Comparison of ENCODE assay signal across 23 cellular contexts in the genomic region with DNA sequence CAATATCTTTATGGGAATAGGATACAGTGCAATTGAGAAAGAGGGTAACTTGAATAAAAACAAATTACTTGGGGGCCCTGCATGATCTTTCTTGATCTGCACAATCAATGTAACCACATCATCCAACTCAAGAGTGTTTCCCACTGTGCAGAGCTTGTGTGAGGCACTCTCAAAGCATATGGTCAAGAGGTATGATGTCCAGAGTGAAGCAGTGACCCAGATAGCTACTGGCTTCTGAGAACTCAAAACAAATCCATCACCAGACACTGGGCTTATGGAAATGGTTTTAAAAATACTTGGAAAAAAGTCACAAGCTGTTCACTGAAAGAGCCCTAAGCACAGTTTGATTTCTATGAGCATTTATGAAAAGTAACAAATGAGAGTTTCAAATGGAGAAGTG.
"Had no signal": no experiment of that assay in that cellular context is flagged by ENCODE, and none has a peak within 500 bp of the region (broad histone marks: within the 10 kb centered on the region; RNA-seq: fewer than 3 reads in every experiment).

No MANE protein-coding gene starts in this region.

- H3K4me2 ChIP-seq: KMS-11 had no signal

- H3K9me3 ChIP-seq: SJCRH30 had no signal

- DNase-seq: Kasumi-1, MM.1S, NCI-H1105 treated with DMSO at 0.1 percent for 48 hours, NCI-H1417 treated with DMSO at 0.1 percent for 48 hours, NCI-H146, NCI-H1694 treated with DMSO at 0.1 percent for 48 hours, NCI-H1930, NCI-H2081, NCI-H2107, NCI-H2171 treated with DMSO at 0.1 percent for 48 hours, NCI-H345, NCI-H446 treated with DMSO at 0.1 percent for 48 hours, NCI-H510A treated with DMSO at 0.1 percent for 48 hours, NCI-H69, NCI-H774, PC-3, SHP77, SJCRH30 had no signal

- H3K4me3 ChIP-seq: K562, SJCRH30 had no signal

- H3K4me3 Mint-ChIP-seq: IgD-negative memory B cell had no signal

- H3K27ac ChIP-seq: HL-60, KMS-11, RWPE1, SJCRH30 had no signal

- H3K4me1 Mint-ChIP-seq: IgD-negative memory B cell had no signal

- H3K27ac Mint-ChIP-seq: IgD-negative memory B cell had no signal

- H3K27me3 Mint-ChIP-seq: IgD-negative memory B cell had no signal

- H3K36me3 ChIP-seq: SJCRH30 had no signal

- H3K4me1 ChIP-seq: SJCRH30 had no signal
